Comparison of ENCODE assay signal across 2 cellular contexts in the genomic region with DNA sequence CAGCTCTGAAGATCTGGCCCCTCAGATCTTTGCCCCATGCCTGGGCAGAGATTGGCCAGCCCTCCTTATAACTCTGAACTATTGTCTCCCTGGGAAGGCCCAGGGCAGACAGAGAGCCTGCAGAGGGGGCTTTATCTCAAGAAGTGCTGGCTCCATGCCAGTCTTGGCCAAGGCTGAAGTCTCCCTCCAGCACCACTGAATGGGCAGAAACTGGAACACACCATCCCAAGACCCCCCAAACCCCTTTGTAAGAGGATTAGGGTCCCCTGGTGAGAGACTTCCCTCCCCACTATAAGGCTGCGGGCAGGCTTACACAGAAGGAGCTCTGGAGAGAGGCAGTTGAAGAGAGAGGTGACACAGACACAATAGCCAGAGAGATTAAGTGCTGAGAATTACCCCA.
TF ChIP-seq lines count a peak whose summit lies in the region.

No MANE protein-coding gene starts in this region.

TF ChIP-seq in SK-N-SH, 30 proteins besides CTCF, POLR2A, EP300 and RAD21 (continued from another document):
- TF ChIP-seq, protein P1, sequence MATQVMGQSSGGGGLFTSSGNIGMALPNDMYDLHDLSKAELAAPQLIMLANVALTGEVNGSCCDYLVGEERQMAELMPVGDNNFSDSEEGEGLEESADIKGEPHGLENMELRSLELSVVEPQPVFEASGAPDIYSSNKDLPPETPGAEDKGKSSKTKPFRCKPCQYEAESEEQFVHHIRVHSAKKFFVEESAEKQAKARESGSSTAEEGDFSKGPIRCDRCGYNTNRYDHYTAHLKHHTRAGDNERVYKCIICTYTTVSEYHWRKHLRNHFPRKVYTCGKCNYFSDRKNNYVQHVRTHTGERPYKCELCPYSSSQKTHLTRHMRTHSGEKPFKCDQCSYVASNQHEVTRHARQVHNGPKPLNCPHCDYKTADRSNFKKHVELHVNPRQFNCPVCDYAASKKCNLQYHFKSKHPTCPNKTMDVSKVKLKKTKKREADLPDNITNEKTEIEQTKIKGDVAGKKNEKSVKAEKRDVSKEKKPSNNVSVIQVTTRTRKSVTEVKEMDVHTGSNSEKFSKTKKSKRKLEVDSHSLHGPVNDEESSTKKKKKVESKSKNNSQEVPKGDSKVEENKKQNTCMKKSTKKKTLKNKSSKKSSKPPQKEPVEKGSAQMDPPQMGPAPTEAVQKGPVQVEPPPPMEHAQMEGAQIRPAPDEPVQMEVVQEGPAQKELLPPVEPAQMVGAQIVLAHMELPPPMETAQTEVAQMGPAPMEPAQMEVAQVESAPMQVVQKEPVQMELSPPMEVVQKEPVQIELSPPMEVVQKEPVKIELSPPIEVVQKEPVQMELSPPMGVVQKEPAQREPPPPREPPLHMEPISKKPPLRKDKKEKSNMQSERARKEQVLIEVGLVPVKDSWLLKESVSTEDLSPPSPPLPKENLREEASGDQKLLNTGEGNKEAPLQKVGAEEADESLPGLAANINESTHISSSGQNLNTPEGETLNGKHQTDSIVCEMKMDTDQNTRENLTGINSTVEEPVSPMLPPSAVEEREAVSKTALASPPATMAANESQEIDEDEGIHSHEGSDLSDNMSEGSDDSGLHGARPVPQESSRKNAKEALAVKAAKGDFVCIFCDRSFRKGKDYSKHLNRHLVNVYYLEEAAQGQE (IDR thresholded peaks at IDR 0.05; ENCODE audit: low read depth, low read length) = no peak
- TF ChIP-seq, protein P2, sequence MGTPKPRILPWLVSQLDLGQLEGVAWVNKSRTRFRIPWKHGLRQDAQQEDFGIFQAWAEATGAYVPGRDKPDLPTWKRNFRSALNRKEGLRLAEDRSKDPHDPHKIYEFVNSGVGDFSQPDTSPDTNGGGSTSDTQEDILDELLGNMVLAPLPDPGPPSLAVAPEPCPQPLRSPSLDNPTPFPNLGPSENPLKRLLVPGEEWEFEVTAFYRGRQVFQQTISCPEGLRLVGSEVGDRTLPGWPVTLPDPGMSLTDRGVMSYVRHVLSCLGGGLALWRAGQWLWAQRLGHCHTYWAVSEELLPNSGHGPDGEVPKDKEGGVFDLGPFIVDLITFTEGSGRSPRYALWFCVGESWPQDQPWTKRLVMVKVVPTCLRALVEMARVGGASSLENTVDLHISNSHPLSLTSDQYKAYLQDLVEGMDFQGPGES (IDR thresholded peaks at IDR 0.05; ENCODE audit: low read depth, low read length) = no peak
- no peak for TF ChIP-seq RXRA (IDR thresholded peaks at IDR 0.05; ENCODE audit: borderline replicate concordance, low read depth)
- TF ChIP-seq JUND (IDR thresholded peaks at IDR 0.05) = no peak
- no peak for TF ChIP-seq SIN3A (IDR thresholded peaks at IDR 0.05; ENCODE audit: borderline replicate concordance, low read depth, low read length)
- TF ChIP-seq FOXM1 (IDR thresholded peaks at IDR 0.05; ENCODE audit: low read depth) = no peak
- no peak for TF ChIP-seq POLR2AphosphoS5 (IDR thresholded peaks at IDR 0.05; ENCODE audit: low read depth, low read length)
- no peak for TF ChIP-seq TEAD4 (IDR thresholded peaks at IDR 0.05; ENCODE audit: borderline replicate concordance, insufficient read depth)
- no peak for TF ChIP-seq TCF12 (IDR thresholded peaks at IDR 0.05)
- TF ChIP-seq CHD2 (IDR thresholded peaks at IDR 0.05; ENCODE audit: low read length, partially characterized antibody) = no peak
- no peak for TF ChIP-seq RFX5 (IDR thresholded peaks at IDR 0.05; ENCODE audit: low read length)
- TF ChIP-seq, protein P3, sequence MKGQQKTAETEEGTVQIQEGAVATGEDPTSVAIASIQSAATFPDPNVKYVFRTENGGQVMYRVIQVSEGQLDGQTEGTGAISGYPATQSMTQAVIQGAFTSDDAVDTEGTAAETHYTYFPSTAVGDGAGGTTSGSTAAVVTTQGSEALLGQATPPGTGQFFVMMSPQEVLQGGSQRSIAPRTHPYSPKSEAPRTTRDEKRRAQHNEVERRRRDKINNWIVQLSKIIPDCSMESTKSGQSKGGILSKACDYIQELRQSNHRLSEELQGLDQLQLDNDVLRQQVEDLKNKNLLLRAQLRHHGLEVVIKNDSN (IDR thresholded peaks at IDR 0.05; ENCODE audit: borderline replicate concordance, low read depth) = no peak
- TF ChIP-seq, protein P4, sequence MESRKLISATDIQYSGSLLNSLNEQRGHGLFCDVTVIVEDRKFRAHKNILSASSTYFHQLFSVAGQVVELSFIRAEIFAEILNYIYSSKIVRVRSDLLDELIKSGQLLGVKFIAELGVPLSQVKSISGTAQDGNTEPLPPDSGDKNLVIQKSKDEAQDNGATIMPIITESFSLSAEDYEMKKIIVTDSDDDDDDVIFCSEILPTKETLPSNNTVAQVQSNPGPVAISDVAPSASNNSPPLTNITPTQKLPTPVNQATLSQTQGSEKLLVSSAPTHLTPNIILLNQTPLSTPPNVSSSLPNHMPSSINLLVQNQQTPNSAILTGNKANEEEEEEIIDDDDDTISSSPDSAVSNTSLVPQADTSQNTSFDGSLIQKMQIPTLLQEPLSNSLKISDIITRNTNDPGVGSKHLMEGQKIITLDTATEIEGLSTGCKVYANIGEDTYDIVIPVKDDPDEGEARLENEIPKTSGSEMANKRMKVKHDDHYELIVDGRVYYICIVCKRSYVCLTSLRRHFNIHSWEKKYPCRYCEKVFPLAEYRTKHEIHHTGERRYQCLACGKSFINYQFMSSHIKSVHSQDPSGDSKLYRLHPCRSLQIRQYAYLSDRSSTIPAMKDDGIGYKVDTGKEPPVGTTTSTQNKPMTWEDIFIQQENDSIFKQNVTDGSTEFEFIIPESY (IDR thresholded peaks at IDR 0.05; ENCODE audit: borderline replicate concordance, low read depth) = no peak
TF ChIP-seq in SK-N-SH: peak in this region for 0.

TF ChIP-seq in SK-N-SH treated with all-trans-retinoic acid at 6 μM for 48 hours, 23 proteins besides CTCF, POLR2A, EP300 and RAD21 (continued from another document):
- TF ChIP-seq, protein P5, sequence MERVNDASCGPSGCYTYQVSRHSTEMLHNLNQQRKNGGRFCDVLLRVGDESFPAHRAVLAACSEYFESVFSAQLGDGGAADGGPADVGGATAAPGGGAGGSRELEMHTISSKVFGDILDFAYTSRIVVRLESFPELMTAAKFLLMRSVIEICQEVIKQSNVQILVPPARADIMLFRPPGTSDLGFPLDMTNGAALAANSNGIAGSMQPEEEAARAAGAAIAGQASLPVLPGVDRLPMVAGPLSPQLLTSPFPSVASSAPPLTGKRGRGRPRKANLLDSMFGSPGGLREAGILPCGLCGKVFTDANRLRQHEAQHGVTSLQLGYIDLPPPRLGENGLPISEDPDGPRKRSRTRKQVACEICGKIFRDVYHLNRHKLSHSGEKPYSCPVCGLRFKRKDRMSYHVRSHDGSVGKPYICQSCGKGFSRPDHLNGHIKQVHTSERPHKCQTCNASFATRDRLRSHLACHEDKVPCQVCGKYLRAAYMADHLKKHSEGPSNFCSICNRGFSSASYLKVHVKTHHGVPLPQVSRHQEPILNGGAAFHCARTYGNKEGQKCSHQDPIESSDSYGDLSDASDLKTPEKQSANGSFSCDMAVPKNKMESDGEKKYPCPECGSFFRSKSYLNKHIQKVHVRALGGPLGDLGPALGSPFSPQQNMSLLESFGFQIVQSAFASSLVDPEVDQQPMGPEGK (CRISPR knock-in tag; IDR thresholded peaks at IDR 0.05; ENCODE audit: borderline replicate concordance) = no peak
- TF ChIP-seq ESRRG (CRISPR knock-in tag; IDR thresholded peaks at IDR 0.05) (no peak), TCF4 (CRISPR knock-in tag; IDR thresholded peaks at IDR 0.05; ENCODE audit: borderline replicate concordance) (no peak), RARB (CRISPR knock-in tag; IDR thresholded peaks at IDR 0.05) (no peak), GLIS3 (CRISPR knock-in tag; IDR thresholded peaks at IDR 0.05) (no peak), ARNTL (CRISPR knock-in tag; IDR thresholded peaks at IDR 0.05; ENCODE audit: borderline replicate concordance, low read depth) (no peak)
- TF ChIP-seq, protein P6, sequence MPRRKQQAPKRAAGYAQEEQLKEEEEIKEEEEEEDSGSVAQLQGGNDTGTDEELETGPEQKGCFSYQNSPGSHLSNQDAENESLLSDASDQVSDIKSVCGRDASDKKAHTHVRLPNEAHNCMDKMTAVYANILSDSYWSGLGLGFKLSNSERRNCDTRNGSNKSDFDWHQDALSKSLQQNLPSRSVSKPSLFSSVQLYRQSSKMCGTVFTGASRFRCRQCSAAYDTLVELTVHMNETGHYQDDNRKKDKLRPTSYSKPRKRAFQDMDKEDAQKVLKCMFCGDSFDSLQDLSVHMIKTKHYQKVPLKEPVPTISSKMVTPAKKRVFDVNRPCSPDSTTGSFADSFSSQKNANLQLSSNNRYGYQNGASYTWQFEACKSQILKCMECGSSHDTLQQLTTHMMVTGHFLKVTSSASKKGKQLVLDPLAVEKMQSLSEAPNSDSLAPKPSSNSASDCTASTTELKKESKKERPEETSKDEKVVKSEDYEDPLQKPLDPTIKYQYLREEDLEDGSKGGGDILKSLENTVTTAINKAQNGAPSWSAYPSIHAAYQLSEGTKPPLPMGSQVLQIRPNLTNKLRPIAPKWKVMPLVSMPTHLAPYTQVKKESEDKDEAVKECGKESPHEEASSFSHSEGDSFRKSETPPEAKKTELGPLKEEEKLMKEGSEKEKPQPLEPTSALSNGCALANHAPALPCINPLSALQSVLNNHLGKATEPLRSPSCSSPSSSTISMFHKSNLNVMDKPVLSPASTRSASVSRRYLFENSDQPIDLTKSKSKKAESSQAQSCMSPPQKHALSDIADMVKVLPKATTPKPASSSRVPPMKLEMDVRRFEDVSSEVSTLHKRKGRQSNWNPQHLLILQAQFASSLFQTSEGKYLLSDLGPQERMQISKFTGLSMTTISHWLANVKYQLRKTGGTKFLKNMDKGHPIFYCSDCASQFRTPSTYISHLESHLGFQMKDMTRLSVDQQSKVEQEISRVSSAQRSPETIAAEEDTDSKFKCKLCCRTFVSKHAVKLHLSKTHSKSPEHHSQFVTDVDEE (CRISPR knock-in tag; IDR thresholded peaks at IDR 0.05) = no peak
- TF ChIP-seq, protein P7, sequence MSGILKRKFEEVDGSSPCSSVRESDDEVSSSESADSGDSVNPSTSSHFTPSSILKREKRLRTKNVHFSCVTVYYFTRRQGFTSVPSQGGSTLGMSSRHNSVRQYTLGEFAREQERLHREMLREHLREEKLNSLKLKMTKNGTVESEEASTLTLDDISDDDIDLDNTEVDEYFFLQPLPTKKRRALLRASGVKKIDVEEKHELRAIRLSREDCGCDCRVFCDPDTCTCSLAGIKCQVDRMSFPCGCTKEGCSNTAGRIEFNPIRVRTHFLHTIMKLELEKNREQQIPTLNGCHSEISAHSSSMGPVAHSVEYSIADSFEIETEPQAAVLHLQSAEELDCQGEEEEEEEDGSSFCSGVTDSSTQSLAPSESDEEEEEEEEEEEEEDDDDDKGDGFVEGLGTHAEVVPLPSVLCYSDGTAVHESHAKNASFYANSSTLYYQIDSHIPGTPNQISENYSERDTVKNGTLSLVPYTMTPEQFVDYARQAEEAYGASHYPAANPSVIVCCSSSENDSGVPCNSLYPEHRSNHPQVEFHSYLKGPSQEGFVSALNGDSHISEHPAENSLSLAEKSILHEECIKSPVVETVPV (CRISPR knock-in tag; IDR thresholded peaks at IDR 0.05) = no peak
- TF ChIP-seq, protein P8, sequence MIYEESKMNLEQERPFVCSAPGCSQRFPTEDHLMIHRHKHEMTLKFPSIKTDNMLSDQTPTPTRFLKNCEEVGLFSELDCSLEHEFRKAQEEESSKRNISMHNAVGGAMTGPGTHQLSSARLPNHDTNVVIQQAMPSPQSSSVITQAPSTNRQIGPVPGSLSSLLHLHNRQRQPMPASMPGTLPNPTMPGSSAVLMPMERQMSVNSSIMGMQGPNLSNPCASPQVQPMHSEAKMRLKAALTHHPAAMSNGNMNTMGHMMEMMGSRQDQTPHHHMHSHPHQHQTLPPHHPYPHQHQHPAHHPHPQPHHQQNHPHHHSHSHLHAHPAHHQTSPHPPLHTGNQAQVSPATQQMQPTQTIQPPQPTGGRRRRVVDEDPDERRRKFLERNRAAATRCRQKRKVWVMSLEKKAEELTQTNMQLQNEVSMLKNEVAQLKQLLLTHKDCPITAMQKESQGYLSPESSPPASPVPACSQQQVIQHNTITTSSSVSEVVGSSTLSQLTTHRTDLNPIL (CRISPR knock-in tag; IDR thresholded peaks at IDR 0.05; ENCODE audit: low read depth) = no peak
- TF ChIP-seq, protein P9, sequence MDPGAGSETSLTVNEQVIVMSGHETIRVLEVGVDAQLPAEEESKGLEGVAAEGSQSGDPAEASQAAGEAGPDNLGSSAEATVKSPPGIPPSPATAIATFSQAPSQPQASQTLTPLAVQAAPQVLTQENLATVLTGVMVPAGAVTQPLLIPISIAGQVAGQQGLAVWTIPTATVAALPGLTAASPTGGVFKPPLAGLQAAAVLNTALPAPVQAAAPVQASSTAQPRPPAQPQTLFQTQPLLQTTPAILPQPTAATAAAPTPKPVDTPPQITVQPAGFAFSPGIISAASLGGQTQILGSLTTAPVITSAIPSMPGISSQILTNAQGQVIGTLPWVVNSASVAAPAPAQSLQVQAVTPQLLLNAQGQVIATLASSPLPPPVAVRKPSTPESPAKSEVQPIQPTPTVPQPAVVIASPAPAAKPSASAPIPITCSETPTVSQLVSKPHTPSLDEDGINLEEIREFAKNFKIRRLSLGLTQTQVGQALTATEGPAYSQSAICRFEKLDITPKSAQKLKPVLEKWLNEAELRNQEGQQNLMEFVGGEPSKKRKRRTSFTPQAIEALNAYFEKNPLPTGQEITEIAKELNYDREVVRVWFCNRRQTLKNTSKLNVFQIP (CRISPR knock-in tag; IDR thresholded peaks at IDR 0.05; ENCODE audit: borderline replicate concordance, low read depth) = no peak
